Comparison of ENCODE assay signal across 21 cellular contexts in the genomic region with DNA sequence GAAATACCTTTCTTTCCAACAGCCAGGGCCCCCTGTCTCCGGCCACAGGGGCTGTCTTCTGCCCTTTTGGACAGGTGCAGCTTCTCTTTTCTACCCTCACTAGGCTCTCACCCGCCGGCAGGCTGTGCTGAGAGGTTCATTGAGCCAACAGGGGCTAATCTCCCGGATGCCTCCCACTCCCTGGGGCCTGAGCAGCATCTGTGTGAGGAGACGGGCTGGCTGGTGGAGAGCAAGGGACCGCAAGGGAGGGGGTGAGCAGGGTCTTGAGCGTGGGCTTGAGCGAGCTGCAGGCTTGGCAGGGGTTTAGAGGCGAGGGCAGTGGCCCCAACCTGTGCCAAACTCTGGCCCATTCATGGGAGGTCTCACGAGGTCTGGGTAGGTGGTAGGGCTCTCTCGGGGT. TPM values are rescaled to one million over a fixed set of nuclear protein-coding genes. Genes with fewer than 3 reads are reported as not detected.
DNase-seq lines count a peak whose midpoint lies in the region; ATAC-seq and TF ChIP-seq lines count a peak whose summit lies in the region.
"Had no signal": no experiment of that assay in that cellular context is flagged by ENCODE, and none has a peak within 500 bp of the region (broad histone marks: within the 10 kb centered on the region; RNA-seq: fewer than 3 reads in every experiment).

No MANE protein-coding gene starts in this region.

- peaks cover 3 to 6% of the 10 kb centered on the region in 2 donors for H3K27me3 Mint-ChIP-seq in CD8-positive, alpha-beta memory T cell

- ATAC-seq in heart right ventricle (no peak), lung (ENCODE audit: insufficient read depth, low FRiP score) (no peak), HG03378 (IDR thresholded peaks at IDR 0.05; ENCODE audit: unreplicated experiment) (no peak)
- ATAC-seq: GM12878, HCT116 had no signal

- intact Hi-C loops in heart right ventricle (cut with DNase I) = no loop called here

- CTCF ChIA-PET in CD8-positive, alpha-beta memory T cell (lab: Charles Lee) = no interaction called here
- CTCF ChIA-PET in GM10248 (lab: Yijun Ruan, JAX) = interaction anchor here (1.5 kb wide), 1 partner anchor 26 kb away, joined by 3 read pairs; no protein-coding TSS in a partner anchor

- H3K4me3 ChIP-seq in right atrium auricular region = no peak overlapping the region
- H3K4me3 ChIP-seq in heart right ventricle = no peak overlapping the region
- no peak overlapping the region for H3K4me3 ChIP-seq in WERI-Rb-1 (ENCODE audit: low read depth, low read length)
- H3K4me3 ChIP-seq in lung = no peak overlapping the region
- H3K4me3 ChIP-seq in CD8-positive, alpha-beta memory T cell (ENCODE audit: low read length) = no peak overlapping the region
- H3K4me3 ChIP-seq: GM12878 had no signal

- no peak overlapping the region for H3K4me3 Mint-ChIP-seq in CD8-positive, alpha-beta memory T cell
- H3K4me3 Mint-ChIP-seq: B cell, IgD-negative memory B cell had no signal

- no peaks in the 10 kb centered on the region for H3K4me1 Mint-ChIP-seq in CD8-positive, alpha-beta memory T cell
- H3K4me1 Mint-ChIP-seq: B cell, CD14-positive monocyte, IgD-negative memory B cell had no signal

- H3K4me1 ChIP-seq in right atrium auricular region (no peaks in the 10 kb centered on the region), heart right ventricle (no peaks in the 10 kb centered on the region), lung (ENCODE audit: control insufficient read depth in 2 of 2, insufficient read depth in 2 of 2, low read length in 2 of 2) (no peaks in the 10 kb centered on the region)
- no peaks in the 10 kb centered on the region for H3K4me1 ChIP-seq in CD8-positive, alpha-beta memory T cell (ENCODE audit: insufficient read depth, low read length)

- peaks cover 0 to under 1% (median 0%) of the 10 kb centered on the region in 5 donors for H3K9me3 Mint-ChIP-seq in CD8-positive, alpha-beta memory T cell

- POLR2A ChIA-PET in CD8-positive, alpha-beta memory T cell (lab: Charles Lee) = no interaction called here
- POLR2A ChIA-PET in GM10248 (lab: Yijun Ruan, JAX) = no interaction called here

- no peaks in the 10 kb centered on the region for H3K36me3 Mint-ChIP-seq in CD8-positive, alpha-beta memory T cell
- H3K36me3 Mint-ChIP-seq: CD14-positive monocyte, IgD-negative memory B cell had no signal

- TF ChIP-seq CTCF in right atrium auricular region (IDR thresholded peaks at IDR 0.05) = no peak
- no peak for TF ChIP-seq CTCF in heart right ventricle (IDR thresholded peaks at IDR 0.05)
- no peak for TF ChIP-seq CTCF in WERI-Rb-1 (IDR thresholded peaks at IDR 0.05; ENCODE audit: low read depth, low read length)
- no peak for TF ChIP-seq CTCF in lung (IDR thresholded peaks at IDR 0.05; ENCODE audit: control extremely low read depth, extremely low read depth)
- no peak for TF ChIP-seq CTCF in GM10248 (IDR thresholded peaks at IDR 0.05; ENCODE audit: control extremely low read depth, extremely low read depth, low read depth, missing control alignments)

- H3K27ac ChIP-seq in right atrium auricular region (no peak overlapping the region), heart right ventricle (no peak overlapping the region), WERI-Rb-1 (no peak overlapping the region), lung (ENCODE audit: low read depth in 1 of 2, low read length in 1 of 2) (no peak overlapping the region)
- H3K27ac ChIP-seq in CD8-positive, alpha-beta memory T cell (ENCODE audit: low read depth, low read length) = no peak overlapping the region

- no peaks in the 10 kb centered on the region for H3K36me3 ChIP-seq in right atrium auricular region
- H3K36me3 ChIP-seq in heart right ventricle = no peaks in the 10 kb centered on the region
- H3K36me3 ChIP-seq in WERI-Rb-1 = no peaks in the 10 kb centered on the region
- H3K36me3 ChIP-seq in lung (ENCODE audit: control insufficient read depth in 2 of 2, insufficient read depth in 2 of 2, low read length in 2 of 2) = no peaks in the 10 kb centered on the region
- H3K36me3 ChIP-seq in CD8-positive, alpha-beta memory T cell (ENCODE audit: insufficient read depth, low read length) = no peaks in the 10 kb centered on the region

- peak overlapping the region in 1 of 8 donors; percentile 32 for H3K27ac Mint-ChIP-seq in CD8-positive, alpha-beta memory T cell
- H3K27ac Mint-ChIP-seq: B cell, CD14-positive monocyte, IgD-negative memory B cell had no signal

- DNase-seq in right atrium auricular region (ENCODE audit: low spot score) (peak; percentile 42), heart right ventricle (no peak), WERI-Rb-1 (peak; percentile 64), lung (ENCODE audit: low spot score) (peak; percentile 25), GM10248 (ENCODE audit: extremely low spot score) (no peak)
- no peak for DNase-seq in CD8-positive, alpha-beta memory T cell
- DNase-seq: EL, GOT3, NCI-H1105, NCI-H146, NCI-H2029, NCI-H2227 treated with DMSO at 0.1 percent for 48 hours, NCI-H510A, NCI-H774, OCI-M1 had no signal

- H3K27me3 ChIP-seq in right atrium auricular region = no peaks in the 10 kb centered on the region
- no peaks in the 10 kb centered on the region for H3K27me3 ChIP-seq in heart right ventricle
- no peaks in the 10 kb centered on the region for H3K27me3 ChIP-seq in WERI-Rb-1 (ENCODE audit: insufficient read depth, low read depth, severe bottlenecking)
- H3K27me3 ChIP-seq in lung (ENCODE audit: control insufficient read depth, insufficient read depth) = no peaks in the 10 kb centered on the region
- H3K27me3 ChIP-seq in CD8-positive, alpha-beta memory T cell (ENCODE audit: insufficient read depth, low read length, poor library complexity, severe bottlenecking) = no peaks in the 10 kb centered on the region

- H3K9me3 ChIP-seq in right atrium auricular region (no peaks in the 10 kb centered on the region), heart right ventricle (no peaks in the 10 kb centered on the region), WERI-Rb-1 (ENCODE audit: severe bottlenecking) (no peaks in the 10 kb centered on the region), lung (ENCODE audit: control insufficient read depth in 2 of 2, insufficient read depth in 1 of 2, low read length in 1 of 2) (no peaks in the 10 kb centered on the region)
- no peaks in the 10 kb centered on the region for H3K9me3 ChIP-seq in CD8-positive, alpha-beta memory T cell (ENCODE audit: low read length)

- WGBS in heart right ventricle, 2 donors = 79% methylated on average over 11 of the region's 11 CpGs
- 88 to 91% methylated on average over 11 of the region's 11 CpGs for WGBS in lung, 2 donors

RNA-seq across cellular contexts. Expression of a gene that starts 56.5 kb away (rescaled TPM):
- 1 to 10 TPM; 2.7 to 3.2 TPM for total RNA-seq in right atrium auricular region
- total RNA-seq in heart right ventricle = 1 to 10 TPM in 4 of 10 donors, under 1 TPM in 4, not detected in 2; 0.28 to 10.0 (median 1.0) TPM
- 1 to 10 TPM; 1.2 to 1.5 TPM for polyA plus RNA-seq in heart right ventricle
- 1 to 10 TPM; 4.7 to 5.0 TPM for total RNA-seq in lung
- 100 to 1,000 TPM in 1 of 2 donors, 10 to 100 TPM in 1; 11.9 to 119 TPM for polyA plus RNA-seq in lung
- 100 to 1,000 TPM; 124 to 131 TPM for total RNA-seq in CD8-positive, alpha-beta memory T cell
- 889 TPM for polyA plus RNA-seq in CD8-positive, alpha-beta memory T cell
- total RNA-seq: GM12878 had no signal

Comparison
In these comparisons a context has a peak if more than half of its experiments do, and no peak if none do; other contexts are left out.
1. DNase-seq: peak in right atrium auricular region (single experiment), WERI-Rb-1 (single experiment) and lung (single experiment); none in heart right ventricle (0 of 2), CD8-positive, alpha-beta memory T cell (0 of 5) and GM10248 (single experiment).
2. RNA of a gene that starts 56.5 kb away (total RNA-seq): 124 to 131 TPM in CD8-positive, alpha-beta memory T cell; 4.7 to 5.0 TPM in lung, 2.7 to 3.2 TPM in right atrium auricular region and 0.28 to 10.0 TPM in heart right ventricle; every median in the first group is over 10 times any median in the second.